In the genomic region with DNA sequence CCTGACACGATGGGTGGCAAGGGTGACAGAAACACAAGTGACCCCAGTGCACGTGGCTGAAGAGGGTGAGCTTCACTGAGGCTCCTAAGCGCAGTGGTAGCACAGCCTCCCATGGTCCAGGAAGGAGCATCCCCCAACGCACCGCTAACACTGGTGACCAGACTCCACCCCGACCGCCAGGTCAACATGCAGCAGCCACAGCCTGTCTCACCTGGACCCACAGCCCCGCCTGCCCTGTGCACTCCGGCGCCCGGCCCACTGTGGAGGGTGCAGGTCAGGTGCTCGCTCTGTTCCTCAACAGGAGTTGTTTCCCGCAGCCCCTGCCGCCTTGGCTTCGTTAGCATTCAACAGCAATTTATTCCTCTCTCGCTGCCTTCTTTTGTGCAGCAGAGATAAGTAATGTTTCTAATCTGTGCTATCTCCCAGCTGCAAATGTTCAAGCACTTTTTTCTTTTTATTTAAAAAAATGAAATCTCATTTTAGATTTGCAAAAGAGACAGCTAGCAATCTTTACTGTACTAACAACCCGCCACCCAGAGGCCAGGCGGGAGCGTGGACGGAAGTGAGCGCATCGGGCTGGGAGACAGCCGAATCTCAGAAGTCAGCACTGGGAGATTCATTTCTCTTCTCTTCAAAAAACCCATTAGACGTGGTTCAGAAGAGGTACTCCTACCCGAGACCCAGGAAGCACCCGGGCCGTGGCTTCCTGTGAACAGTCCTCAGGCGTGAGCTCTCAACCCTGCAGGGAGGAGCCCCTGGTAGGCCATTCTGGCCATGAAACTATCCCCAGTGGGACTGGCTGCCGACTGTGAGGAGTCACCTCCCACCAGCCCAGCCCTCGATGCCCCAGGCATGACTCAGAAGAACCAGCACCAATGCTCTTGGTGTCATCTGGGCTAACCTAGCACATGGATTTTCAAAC, we compare ENCODE assay signal across 10 cellular contexts.
DNase-seq lines count a peak whose midpoint lies in the region; ATAC-seq and TF ChIP-seq lines count a peak whose summit lies in the region.
"Had no signal": no experiment of that assay in that cellular context is flagged by ENCODE, and none has a peak within 500 bp of the region (broad histone marks: within the 10 kb centered on the region; RNA-seq: fewer than 3 reads in every experiment).

No MANE protein-coding gene starts in this region.

- DNase-seq in AG08395 (ENCODE audit: low spot score) (peak; percentile 85), WTC11 (ENCODE audit: low spot score) (no peak), fibroblast of mammary gland (ENCODE audit: low read depth) (peak; percentile 71), endodermal cell (no peak), mammary epithelial cell (no peak), SW 1271 (lab: John Stamatoyannopoulos, UW) (no peak), esophagus muscularis mucosa (ENCODE audit: extremely low spot score) (no peak)
- DNase-seq: kidney glomerular epithelial cell, NCI-H446 had no signal

- no peaks in the 10 kb centered on the region for H4K20me1 ChIP-seq in mammary epithelial cell (ENCODE audit: insufficient read depth, low read length)

- H3K27ac Mint-ChIP-seq in WTC11 (peak overlapping the region; percentile 85; the same call in 1 of the 2 replicates), endodermal cell (no peak overlapping the region)

- no peaks in the 10 kb centered on the region for H3K27me3 ChIP-seq in endodermal cell (ENCODE audit: control insufficient read depth, insufficient read depth, low read length, poor library complexity, severe bottlenecking)
- H3K27me3 ChIP-seq in mammary epithelial cell (ENCODE audit: insufficient read depth, low read length), result no peaks in the 10 kb centered on the region
- H3K27me3 ChIP-seq in esophagus muscularis mucosa, result no peaks in the 10 kb centered on the region

- H3K9ac ChIP-seq in endodermal cell (ENCODE audit: extremely low read depth, low read length, poor library complexity, severe bottlenecking) (no peak overlapping the region), mammary epithelial cell (ENCODE audit: insufficient read depth, low read length) (no peak overlapping the region)

- no peak for TF ChIP-seq CTCF in WTC11 (IDR thresholded peaks at IDR 0.05)
- TF ChIP-seq CTCF in fibroblast of mammary gland (conservative IDR thresholded peaks at IDR 0.05; ENCODE audit: control insufficient read depth, insufficient read depth, low read depth, low read length), result peak; percentile 7
- TF ChIP-seq CTCF in endodermal cell (conservative IDR thresholded peaks at IDR 0.05), result no peak
- no peak for TF ChIP-seq CTCF in mammary epithelial cell (conservative IDR thresholded peaks at IDR 0.05 in 1 of 2, IDR thresholded peaks at IDR 0.05 in 1 of 2; ENCODE audit: extremely low read depth in 1 of 2, insufficient read depth in 1 of 2, low read depth in 1 of 2, low read length in 2 of 2)
- no peak for TF ChIP-seq CTCF in esophagus muscularis mucosa (IDR thresholded peaks at IDR 0.05)

- in situ Hi-C loops in mammary epithelial cell (cut with MboI; ENCODE audit: low sequenced_read_pairs in 2 of 2), result no loop called here

- no peak overlapping the region for H3K4me3 Mint-ChIP-seq in WTC11
- no peak overlapping the region for H3K4me3 Mint-ChIP-seq in endodermal cell

- CTCF ChIA-PET in WTC11 (lab: Charles Lee), result interaction anchor here (0.5 to 1.6 kb wide), 5 partner anchors 9 to 288 kb away, joined by 3 to 4 read pairs (median 3); no protein-coding TSS in a partner anchor
- CTCF ChIA-PET in mammary epithelial cell (lab: Charles Lee; ENCODE audit: low non-redundant PET), result no interaction called here

- POLR2A ChIA-PET in WTC11 (lab: Charles Lee), result no interaction called here

- H3K27me3 Mint-ChIP-seq in WTC11 (ENCODE audit: low read depth) (no peaks in the 10 kb centered on the region), endodermal cell (ENCODE audit: insufficient read depth) (no peaks in the 10 kb centered on the region)

- H3K9me3 ChIP-seq in endodermal cell (ENCODE audit: control insufficient read depth, low read length) (no peaks in the 10 kb centered on the region), mammary epithelial cell (replicated peaks; ENCODE audit: insufficient read depth, low read length) (no peaks in the 10 kb centered on the region), esophagus muscularis mucosa (no peaks in the 10 kb centered on the region)

- ATAC-seq in GM19351 (IDR thresholded peaks at IDR 0.05; ENCODE audit: unreplicated experiment), result peak; percentile 32
- ATAC-seq in WTC11, result no peak

- no peak overlapping the region for H3K4me2 ChIP-seq in mammary epithelial cell (ENCODE audit: insufficient read depth, low read depth, low read length)

- TF ChIP-seq EP300 in esophagus muscularis mucosa (IDR thresholded peaks at IDR 0.05), result no peak

- TF ChIP-seq POLR2A in esophagus muscularis mucosa (IDR thresholded peaks at IDR 0.05; ENCODE audit: low read depth), result no peak

- H3K27ac ChIP-seq in endodermal cell (ENCODE audit: low read depth, low read length) (no peak overlapping the region), mammary epithelial cell (ENCODE audit: insufficient read depth, low read depth, low read length) (no peak overlapping the region), esophagus muscularis mucosa (replicated peaks in 1 of 4) (no peak overlapping the region)

- dilution Hi-C loops in mammary epithelial cell (cut with HindIII; ENCODE audit: low sequenced_read_pairs), result loop anchor here (10.0 kb wide), 2 partner anchors 74 to 96 kb away; no protein-coding TSS in a partner anchor

- no peak overlapping the region for H3K4me3 ChIP-seq in fibroblast of mammary gland (ENCODE audit: control insufficient read depth, low read depth, low read length)
- no peak overlapping the region for H3K4me3 ChIP-seq in endodermal cell (ENCODE audit: low read length)
- no peak overlapping the region for H3K4me3 ChIP-seq in mammary epithelial cell (replicated peaks in 1 of 3; ENCODE audit: insufficient read depth in 1 of 3, low read depth in 2 of 3, low read length in 3 of 3)
- H3K4me3 ChIP-seq in esophagus muscularis mucosa, result no peak overlapping the region

- peaks cover 4% of the 10 kb centered on the region for H3K36me3 Mint-ChIP-seq in WTC11
- H3K36me3 Mint-ChIP-seq in endodermal cell (ENCODE audit: low read depth), result peaks cover 12% of the 10 kb centered on the region

- H2AFZ ChIP-seq in mammary epithelial cell (ENCODE audit: low read depth, low read length), result no peak overlapping the region

- BruUV-seq in mammary epithelial cell (replicated peaks; lab: Mats Ljungman, UMichigan), result no TSS peak

- H3K9me3 Mint-ChIP-seq in WTC11 (0 out of 2 replicates have a peak, but pooled peaks cover 2% of the 10 kb centered on the region), endodermal cell (no peaks in the 10 kb centered on the region)

- H3K4me1 ChIP-seq in endodermal cell (ENCODE audit: control insufficient read depth, insufficient read depth, low read length) (no peaks in the 10 kb centered on the region), mammary epithelial cell (ENCODE audit: insufficient read depth, low read length) (peaks cover 4% of the 10 kb centered on the region), esophagus muscularis mucosa (peaks cover 12 to 21% (median 18%) of the 10 kb centered on the region in 4 donors)

- H3K4me1 Mint-ChIP-seq in WTC11, result peaks cover 7% of the 10 kb centered on the region
- H3K4me1 Mint-ChIP-seq in endodermal cell, result peaks cover 10% of the 10 kb centered on the region

- 86 to 89% methylated on average over 23 to 30 of the region's 30 CpGs for WGBS in endodermal cell (ENCODE audit: insufficient coverage in 1 of 2, insufficient read length in 1 of 2), 2 experiments
- WGBS in mammary epithelial cell (ENCODE audit: low coverage, missing lambda C conversion rate), result 94% methylated on average over 23 of the region's 30 CpGs
- WGBS in esophagus muscularis mucosa, result 88% methylated on average over 23 of the region's 30 CpGs

- H3K36me3 ChIP-seq in endodermal cell (ENCODE audit: control insufficient read depth, insufficient read depth, low read length) (no peaks in the 10 kb centered on the region), mammary epithelial cell (ENCODE audit: insufficient read depth, low read length) (no peaks in the 10 kb centered on the region), esophagus muscularis mucosa (no peaks in the 10 kb centered on the region)

- peaks cover 6% of the 10 kb centered on the region for H3K79me2 ChIP-seq in mammary epithelial cell (ENCODE audit: insufficient read depth, low read length)

- intact Hi-C loops in mammary epithelial cell (cut with micrococcal nuclease) (no loop called here), esophagus muscularis mucosa (cut with DNase I) (no loop called here)

TF ChIP-seq in WTC11, 78 proteins besides CTCF, POLR2A, EP300 and RAD21 (continues in another document):
- TF ChIP-seq ATF1 (CRISPR knock-in tag; IDR thresholded peaks at IDR 0.05), result no peak
- TF ChIP-seq, protein P1, sequence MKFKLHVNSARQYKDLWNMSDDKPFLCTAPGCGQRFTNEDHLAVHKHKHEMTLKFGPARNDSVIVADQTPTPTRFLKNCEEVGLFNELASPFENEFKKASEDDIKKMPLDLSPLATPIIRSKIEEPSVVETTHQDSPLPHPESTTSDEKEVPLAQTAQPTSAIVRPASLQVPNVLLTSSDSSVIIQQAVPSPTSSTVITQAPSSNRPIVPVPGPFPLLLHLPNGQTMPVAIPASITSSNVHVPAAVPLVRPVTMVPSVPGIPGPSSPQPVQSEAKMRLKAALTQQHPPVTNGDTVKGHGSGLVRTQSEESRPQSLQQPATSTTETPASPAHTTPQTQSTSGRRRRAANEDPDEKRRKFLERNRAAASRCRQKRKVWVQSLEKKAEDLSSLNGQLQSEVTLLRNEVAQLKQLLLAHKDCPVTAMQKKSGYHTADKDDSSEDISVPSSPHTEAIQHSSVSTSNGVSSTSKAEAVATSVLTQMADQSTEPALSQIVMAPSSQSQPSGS (CRISPR knock-in tag; IDR thresholded peaks at IDR 0.05; ENCODE audit: borderline replicate concordance, low read depth), result no peak
- TF ChIP-seq, protein P2, sequence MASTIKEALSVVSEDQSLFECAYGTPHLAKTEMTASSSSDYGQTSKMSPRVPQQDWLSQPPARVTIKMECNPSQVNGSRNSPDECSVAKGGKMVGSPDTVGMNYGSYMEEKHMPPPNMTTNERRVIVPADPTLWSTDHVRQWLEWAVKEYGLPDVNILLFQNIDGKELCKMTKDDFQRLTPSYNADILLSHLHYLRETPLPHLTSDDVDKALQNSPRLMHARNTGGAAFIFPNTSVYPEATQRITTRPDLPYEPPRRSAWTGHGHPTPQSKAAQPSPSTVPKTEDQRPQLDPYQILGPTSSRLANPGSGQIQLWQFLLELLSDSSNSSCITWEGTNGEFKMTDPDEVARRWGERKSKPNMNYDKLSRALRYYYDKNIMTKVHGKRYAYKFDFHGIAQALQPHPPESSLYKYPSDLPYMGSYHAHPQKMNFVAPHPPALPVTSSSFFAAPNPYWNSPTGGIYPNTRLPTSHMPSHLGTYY (CRISPR knock-in tag; IDR thresholded peaks at IDR 0.05), result no peak
- TF ChIP-seq NFE2L1 (CRISPR knock-in tag; IDR thresholded peaks at IDR 0.05), result no peak
- no peak for TF ChIP-seq RELA (CRISPR knock-in tag; IDR thresholded peaks at IDR 0.05; ENCODE audit: borderline replicate concordance)
- TF ChIP-seq GRHL2 (CRISPR knock-in tag; IDR thresholded peaks at IDR 0.05; ENCODE audit: insufficient replicate concordance, severe bottlenecking), result no peak
- TF ChIP-seq FOXJ3 (CRISPR knock-in tag; IDR thresholded peaks at IDR 0.05; ENCODE audit: borderline replicate concordance), result no peak
- TF ChIP-seq TCF7 (CRISPR knock-in tag; IDR thresholded peaks at IDR 0.05; ENCODE audit: low read depth), result no peak

Comparison
In these comparisons a context has a peak if more than half of its experiments do, and no peak if none do; other contexts are left out.
1. DNase-seq: peak in AG08395 (single experiment) and fibroblast of mammary gland (single experiment); none in WTC11 (single experiment), endodermal cell (single experiment), mammary epithelial cell (single experiment), SW 1271 (0 of 2) and esophagus muscularis mucosa (single experiment).